Comparison of ENCODE assay signal across 10 cellular contexts in the genomic region with DNA sequence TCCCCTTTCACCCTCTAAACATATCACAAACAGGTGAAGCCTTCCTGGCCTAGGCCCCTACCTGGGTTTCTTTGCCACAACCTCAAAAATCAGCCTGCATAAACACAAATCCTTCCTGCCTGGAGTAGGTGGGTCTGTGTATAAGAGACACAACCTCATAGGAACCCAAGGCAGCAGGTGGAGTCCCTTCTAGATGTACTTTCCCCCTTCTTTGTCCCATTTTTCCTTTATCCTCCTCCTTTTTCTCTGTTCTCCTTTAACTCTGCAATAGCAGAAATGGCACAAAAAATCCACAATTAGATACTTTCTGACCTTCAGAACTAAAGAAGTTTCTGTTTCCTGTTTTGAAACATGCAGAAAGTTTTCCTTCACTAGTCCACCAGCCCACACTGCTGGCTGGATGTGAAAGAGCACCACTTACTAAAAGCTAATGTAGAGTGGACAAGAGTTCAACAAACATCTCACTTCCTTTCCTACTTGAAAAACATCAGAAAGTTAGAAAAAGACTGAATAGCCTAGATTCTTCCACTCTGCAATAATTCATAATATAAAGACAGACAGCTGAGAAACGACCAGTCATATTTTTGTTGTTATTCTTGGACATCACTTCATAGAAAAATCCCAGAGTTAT. TPM values are rescaled to one million over a fixed set of nuclear protein-coding genes. Genes with fewer than 3 reads are reported as not detected.
DNase-seq lines count a peak whose midpoint lies in the region; ATAC-seq, FAIRE-seq and TF ChIP-seq lines count a peak whose summit lies in the region.
"Had no signal": no experiment of that assay in that cellular context is flagged by ENCODE, and none has a peak within 500 bp of the region (broad histone marks: within the 10 kb centered on the region; RNA-seq: fewer than 3 reads in every experiment).

No MANE protein-coding gene starts in this region.

- ATAC-seq in GM21447 (IDR thresholded peaks at IDR 0.05; ENCODE audit: unreplicated experiment): peak; percentile 48
- peak; percentile 72 for ATAC-seq in left lung

- peaks cover 17% of the 10 kb centered on the region for H3K36me3 Mint-ChIP-seq in activated naive CD8-positive, alpha-beta T cell treated with anti-CD3 and anti-CD28 coated beads for 36 hours
- no peaks in the 10 kb centered on the region for H3K36me3 Mint-ChIP-seq in HFFc6 (ENCODE audit: low read depth)

- no peaks in the 10 kb centered on the region for H3K27me3 ChIP-seq in left lung

- no peak for DNase-seq in AG09319 (ENCODE audit: extremely low read depth, low read depth)
- DNase-seq in activated naive CD8-positive, alpha-beta T cell treated with anti-CD3 and anti-CD28 coated beads for 36 hours: no peak
- DNase-seq in left lung: no peak
- DNase-seq in HFFc6: no peak
- DNase-seq in H54 (ENCODE audit: insufficient read length, low spot score): no peak
- no peak for DNase-seq in DMS53 (lab: John Stamatoyannopoulos, UW)
- DNase-seq in frontal cortex (ENCODE audit: low spot score in 2 of 2): no peak
- DNase-seq: DMS 273 treated with DMSO at 0.1 percent for 48 hours, NCI-H510A had no signal

- no peak overlapping the region for H3K4me3 ChIP-seq in left lung

- peaks cover 22% of the 10 kb centered on the region for H3K4me1 Mint-ChIP-seq in activated naive CD8-positive, alpha-beta T cell treated with anti-CD3 and anti-CD28 coated beads for 36 hours
- H3K4me1 Mint-ChIP-seq in HFFc6 (ENCODE audit: low read depth): peaks cover 8% of the 10 kb centered on the region

- H3K9me3 ChIP-seq in left lung: no peaks in the 10 kb centered on the region

- H3K4me3 Mint-ChIP-seq in activated naive CD8-positive, alpha-beta T cell treated with anti-CD3 and anti-CD28 coated beads for 36 hours: no peak overlapping the region
- H3K4me3 Mint-ChIP-seq in HFFc6: no peak overlapping the region

- no peak for TF ChIP-seq POLR2A in H54 (IDR thresholded peaks at IDR 0.05; ENCODE audit: low read depth, low read length)

- H3K27ac ChIP-seq in left lung: peak overlapping the region; percentile 41 to 59

- intact Hi-C loops in left lung (cut with DNase I): no loop called here

- FAIRE-seq in H54 (lab: Jason Lieb, UNC) (no peak), frontal cortex (lab: Jason Lieb, UNC) (no peak)

- H3K27me3 Mint-ChIP-seq in activated naive CD8-positive, alpha-beta T cell treated with anti-CD3 and anti-CD28 coated beads for 36 hours: no peaks in the 10 kb centered on the region
- peaks cover 9% of the 10 kb centered on the region for H3K27me3 Mint-ChIP-seq in HFFc6 (ENCODE audit: insufficient read depth)

- peaks cover 16 to 25% of the 10 kb centered on the region in 2 donors for H3K4me1 ChIP-seq in left lung

- H3K9me3 Mint-ChIP-seq in activated naive CD8-positive, alpha-beta T cell treated with anti-CD3 and anti-CD28 coated beads for 36 hours: no peaks in the 10 kb centered on the region
- no peaks in the 10 kb centered on the region; the same call in 1 of the 2 replicates for H3K9me3 Mint-ChIP-seq in HFFc6

- peak overlapping the region; percentile 80 for H3K27ac Mint-ChIP-seq in activated naive CD8-positive, alpha-beta T cell treated with anti-CD3 and anti-CD28 coated beads for 36 hours
- no peak overlapping the region for H3K27ac Mint-ChIP-seq in HFFc6

- TF ChIP-seq CTCF in AG09319 (IDR thresholded peaks at IDR 0.05; ENCODE audit: low read depth, low read length) (peak; percentile 19), left lung (IDR thresholded peaks at IDR 0.05) (no peak), HFFc6 (IDR thresholded peaks at IDR 0.05) (no peak)

- H3K36me3 ChIP-seq in left lung: peaks cover 0 to 50% of the 10 kb centered on the region in 2 donors

RNA-seq across cellular contexts. Expression of gene SLC40A1, which starts 11.2 kb away (rescaled TPM):
- 1 to 10 TPM; 3.0 to 3.5 TPM for total RNA-seq in activated naive CD8-positive, alpha-beta T cell treated with anti-CD3 and anti-CD28 coated beads for 36 hours
- total RNA-seq in left lung (100 to 1,000 TPM; 104 to 153 TPM), frontal cortex (45.2 TPM)
- not detected for total RNA-seq in HFFc6 (2021; fragmentation: NEBNext Ultra II Directional; extraction: Animal tissue kit (Norgen Biotek cat#: 25700))

Comparison
In these comparisons a context has a peak if more than half of its experiments do, and no peak if none do; other contexts are left out.
1. RNA of gene SLC40A1, which starts 11.2 kb away (total RNA-seq): 104 to 153 TPM in left lung and 45.2 TPM in frontal cortex (single experiment); 3.0 to 3.5 TPM in activated naive CD8-positive, alpha-beta T cell treated with anti-CD3 and anti-CD28 coated beads for 36 hours and not detected in HFFc6; every median in the first group is over 10 times any median in the second.